In genomic region chr2:73113634-73113958, GRCh38 we compare ENCODE assay signal across 1 cellular context.
TF ChIP-seq lines count a peak whose summit lies in the region.

No MANE protein-coding gene starts in this region.

TF ChIP-seq in SK-N-SH, 30 proteins besides CTCF, POLR2A, EP300 and RAD21 (continued from another document):
- TF ChIP-seq, protein P1, sequence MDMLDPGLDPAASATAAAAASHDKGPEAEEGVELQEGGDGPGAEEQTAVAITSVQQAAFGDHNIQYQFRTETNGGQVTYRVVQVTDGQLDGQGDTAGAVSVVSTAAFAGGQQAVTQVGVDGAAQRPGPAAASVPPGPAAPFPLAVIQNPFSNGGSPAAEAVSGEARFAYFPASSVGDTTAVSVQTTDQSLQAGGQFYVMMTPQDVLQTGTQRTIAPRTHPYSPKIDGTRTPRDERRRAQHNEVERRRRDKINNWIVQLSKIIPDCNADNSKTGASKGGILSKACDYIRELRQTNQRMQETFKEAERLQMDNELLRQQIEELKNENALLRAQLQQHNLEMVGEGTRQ (IDR thresholded peaks at IDR 0.05; ENCODE audit: borderline replicate concordance, low read depth, low read length): no peak
- no peak for TF ChIP-seq MEF2A (IDR thresholded peaks at IDR 0.05; ENCODE audit: borderline replicate concordance, low read depth)
- no peak for TF ChIP-seq NRF1 (IDR thresholded peaks at IDR 0.05; ENCODE audit: low read depth, low read length)
- no peak for TF ChIP-seq FOXM1 (IDR thresholded peaks at IDR 0.05; ENCODE audit: low read depth)
- TF ChIP-seq EZH2phosphoT487 (IDR thresholded peaks at IDR 0.05; ENCODE audit: borderline replicate concordance, low read depth): no peak
